In genomic region chr3:160754855-160755747, GRCh38 we compare ENCODE assay signal across 8 cellular contexts. TPM values are rescaled to one million over a fixed set of nuclear protein-coding genes. Genes with fewer than 3 reads are reported as not detected.
DNase-seq lines count a peak whose midpoint lies in the region; ATAC-seq and TF ChIP-seq lines count a peak whose summit lies in the region.

No MANE protein-coding gene starts in this region.

- DNase-seq in NCI-H1930 (lab: John Stamatoyannopoulos, UW) (peak; percentile 84 to 93), T-helper 9 cell (peak; percentile 83), astrocyte of the cerebellum (ENCODE audit: low read depth) (peak; percentile 61), hepatic stellate cell (ENCODE audit: low spot score) (peak; percentile 86), renal cortical epithelial cell (ENCODE audit: low read depth) (peak; percentile 81), aorta (peak; percentile 96 to 97)

- H3K4me3 ChIP-seq in astrocyte of the cerebellum (ENCODE audit: low read depth, low read length) (peak overlapping the region; percentile 71), aorta (ENCODE audit: low read length in 2 of 2) (peak overlapping the region; percentile 65 to 93)

- H3K9me3 ChIP-seq in aorta (ENCODE audit: control insufficient read depth, low read length), result no peaks in the 10 kb centered on the region

- 0 to 1% methylated on average over 67 to 85 of the region's 85 CpGs for WGBS in aorta, 2 donors

- H3K4me1 ChIP-seq in aorta (ENCODE audit: control insufficient read depth in 1 of 2, insufficient read depth in 2 of 2, low read length in 2 of 2), result no peaks in the 10 kb centered on the region

- no peaks in the 10 kb centered on the region for H3K36me3 ChIP-seq in aorta (ENCODE audit: control insufficient read depth in 1 of 2, insufficient read depth in 2 of 2, low read length in 1 of 2)

- in situ Hi-C loops in astrocyte of the cerebellum (cut with HindIII; ENCODE audit: low sequenced_read_pairs), result no loop called here

- H3K27me3 ChIP-seq in aorta (ENCODE audit: control insufficient read depth in 1 of 2, insufficient read depth in 2 of 2, low read length in 1 of 2), result no peaks in the 10 kb centered on the region

- peak overlapping the region; percentile 70 to 76 for H3K27ac ChIP-seq in aorta (ENCODE audit: low read depth in 1 of 2, low read length in 2 of 2)

- intact Hi-C loops in aorta (cut with DNase I), result loop anchor here (5.0 to 10.0 kb wide), 4 partner anchors 47 to 190 kb away; partner anchors contain the start of gene KPNA4 (in 2 of the 2)

- peak; percentile 86 for ATAC-seq in GM18517 (IDR thresholded peaks at IDR 0.05; ENCODE audit: unreplicated experiment)
- peak; percentile 89 for ATAC-seq in HG02981 (IDR thresholded peaks at IDR 0.05; ENCODE audit: unreplicated experiment)
- peak; percentile 96 for ATAC-seq in aorta (ENCODE audit: low FRiP score)

- no peak for TF ChIP-seq CTCF in astrocyte of the cerebellum (IDR thresholded peaks at IDR 0.05; ENCODE audit: low read depth, low read length, missing control alignments)

RNA-seq across cellular contexts. Expression of gene PPM1L, which starts 0.9 kb away (rescaled TPM):
- total RNA-seq in renal cortical epithelial cell (2.1 and 5.1 TPM in 2 replicates), aorta (10 to 100 TPM in 1 of 2 donors, 1 to 10 TPM in 1; 8.8 to 17.0 TPM)
- polyA plus RNA-seq in aorta, result 10 to 100 TPM in 1 of 2 donors, 1 to 10 TPM in 1; 1.5 to 13.5 TPM

Comparison
In these comparisons a context has a peak if more than half of its experiments do, and no peak if none do; other contexts are left out.
1. Peak in every context shown above with its lines: DNase-seq, ATAC-seq, H3K4me3 ChIP-seq and H3K27ac ChIP-seq.